8 cellular contexts compared by ENCODE assay signal in the genomic region with DNA sequence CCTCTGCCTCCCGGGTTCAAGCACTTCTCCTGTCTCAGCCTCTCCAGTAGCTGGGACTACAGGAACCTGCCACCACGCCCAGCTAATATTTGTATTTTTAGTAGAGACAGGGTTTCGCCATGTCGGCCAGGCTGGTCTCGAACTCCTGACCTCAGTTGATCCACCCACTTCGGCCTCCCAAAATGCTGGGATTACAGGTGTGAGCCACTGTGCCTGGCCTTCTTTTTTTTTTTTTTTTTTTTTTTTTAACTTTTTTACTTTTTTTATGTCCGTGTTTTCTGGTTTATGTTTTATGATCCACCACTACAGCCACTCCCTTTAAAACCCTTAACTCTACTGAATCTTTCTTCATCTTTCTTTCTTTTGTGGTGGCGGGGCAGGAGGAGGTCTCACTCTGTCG. TPM values are rescaled to one million over a fixed set of nuclear protein-coding genes. Genes with fewer than 3 reads are reported as not detected.
DNase-seq lines count a peak whose midpoint lies in the region; ATAC-seq and TF ChIP-seq lines count a peak whose summit lies in the region.
"Not testable (repeated sequence)": the region's sequence is repeated elsewhere in the genome, so short reads cannot be mapped to it uniquely, and the experiment has no call there.

No MANE protein-coding gene starts in this region.

- not testable (repeated sequence) for BruUV-seq in HCT116 (replicated peaks; lab: Mats Ljungman, UMichigan)

- H3K9me3 Mint-ChIP-seq in activated T-cell treated with anti-CD3 and anti-CD28 coated beads, Interleukin-2, amount 50 U/mL, for 72 hours; brain; immature natural killer cell; stimulated activated naive CD8-positive, alpha-beta T cell treated with anti-CD3 and anti-CD28 coated beads, Interleukin-15, amount 100 ng/mL, for 72 hours: not testable (repeated sequence)

- RAD21 ChIA-PET in HCT116 (lab: Charles Lee; ENCODE audit: low non-redundant PET in 1 of 2, low total read pairs in 2 of 2, uncharacterized antibody in 2 of 2, unreplicated experiment in 2 of 2) = not testable (repeated sequence)

- H3K27me3 ChIP-seq in BLaER1; HCT116 (ENCODE audit: insufficient read depth, low read length); neural cell (ENCODE audit: insufficient read depth, low read depth, low read length): not testable (repeated sequence)

- H3K79me2 ChIP-seq in HCT116 (ENCODE audit: insufficient read depth, low read length) (peaks cover 67% of the 10 kb centered on the region), neural cell (replicated peaks; ENCODE audit: insufficient read depth, low read length) (peaks cover 35% of the 10 kb centered on the region)

- H3K4me1 Mint-ChIP-seq in T-helper 17 cell (peaks cover 33% of the 10 kb centered on the region), brain (peaks cover 54% of the 10 kb centered on the region), immature natural killer cell (peaks cover 52 to 72% of the 10 kb centered on the region in 2 donors)
- peaks cover 62% of the 10 kb centered on the region for H3K4me1 Mint-ChIP-seq in activated T-cell treated with anti-CD3 and anti-CD28 coated beads, Interleukin-2, amount 50 U/mL, for 72 hours (ENCODE audit: low read depth)
- H3K4me1 Mint-ChIP-seq in stimulated activated naive CD8-positive, alpha-beta T cell treated with anti-CD3 and anti-CD28 coated beads, Interleukin-15, amount 100 ng/mL, for 72 hours = peaks cover 53% of the 10 kb centered on the region

- not testable (repeated sequence) for TF ChIP-seq EP300 in neural cell (conservative IDR thresholded peaks at IDR 0.05; ENCODE audit: poor library complexity, severe bottlenecking)

- H3K27ac Mint-ChIP-seq in T-helper 17 cell; stimulated activated naive CD8-positive, alpha-beta T cell treated with anti-CD3 and anti-CD28 coated beads, Interleukin-15, amount 100 ng/mL, for 72 hours: not testable (repeated sequence)
- H3K27ac Mint-ChIP-seq in activated T-cell treated with anti-CD3 and anti-CD28 coated beads, Interleukin-2, amount 50 U/mL, for 72 hours = peak overlapping the region; percentile 1
- peak overlapping the region in 4 of 5 experiments; percentile 12 to 73 (median 70) for H3K27ac Mint-ChIP-seq in brain
- peak overlapping the region in 4 of 6 donors; percentile 5 to 53 (median 26) for H3K27ac Mint-ChIP-seq in immature natural killer cell

- CTCF ChIA-PET in HCT116 (lab: Charles Lee) = not testable (repeated sequence)

- not testable (repeated sequence) for H3K9ac ChIP-seq in BLaER1; neural cell (ENCODE audit: low read length)
- peak overlapping the region; percentile 30; the same call in 1 of the 2 replicates for H3K9ac ChIP-seq in HCT116 (ENCODE audit: low read length)

- H3K36me3 ChIP-seq in BLaER1 = peaks cover 47% of the 10 kb centered on the region
- H3K36me3 ChIP-seq in HCT116 (ENCODE audit: control insufficient read depth in 1 of 2, insufficient read depth in 2 of 2, low read length in 2 of 2); neural cell (ENCODE audit: insufficient read depth, low read length): not testable (repeated sequence)

- not testable (repeated sequence) for H3F3A ChIP-seq in neural cell (ENCODE audit: insufficient read depth, low read length, poor library complexity, severe bottlenecking)

- H3K4me3 ChIP-seq in BLaER1; HCT116 (replicated peaks in 1 of 2; ENCODE audit: low read depth in 1 of 2, low read length in 2 of 2): not testable (repeated sequence)
- peak overlapping the region; percentile 14 for H3K4me3 ChIP-seq in neural cell (ENCODE audit: low read length)

- TF ChIP-seq CTCF in HCT116 (IDR thresholded peaks at IDR 0.05 in 2 of 3, conservative IDR thresholded peaks at IDR 0.05 in 1 of 3; ENCODE audit: borderline replicate concordance in 1 of 3, insufficient read depth in 1 of 3, low read depth in 2 of 3, low read length in 2 of 3); brain (conservative IDR thresholded peaks at IDR 0.05); neural cell (IDR thresholded peaks at IDR 0.05; ENCODE audit: poor library complexity, severe bottlenecking): not testable (repeated sequence)

- not testable (repeated sequence) for ATAC-seq in HCT116; T-helper 17 cell; activated T-cell treated with anti-CD3 and anti-CD28 coated beads, Interleukin-2, amount 50 U/mL, for 72 hours (replicated peaks in 1 of 2); stimulated activated naive CD8-positive, alpha-beta T cell treated with anti-CD3 and anti-CD28 coated beads, Interleukin-15, amount 100 ng/mL, for 72 hours

- not testable (repeated sequence) for H4K20me1 ChIP-seq in BLaER1; HCT116 (ENCODE audit: insufficient read depth); neural cell (ENCODE audit: insufficient read depth)

- H3K9me3 ChIP-seq in BLaER1; HCT116 (ENCODE audit: control insufficient read depth in 1 of 2, insufficient read depth in 1 of 2, low read depth in 1 of 2, low read length in 2 of 2); T-helper 17 cell (ENCODE audit: control insufficient read depth, low read length, poor library complexity, severe bottlenecking); neural cell (ENCODE audit: low read length): not testable (repeated sequence)

- not testable (repeated sequence) for H3K27me3 Mint-ChIP-seq in T-helper 17 cell; activated T-cell treated with anti-CD3 and anti-CD28 coated beads, Interleukin-2, amount 50 U/mL, for 72 hours (ENCODE audit: low read depth); brain; immature natural killer cell (ENCODE audit: low read depth in 3 of 3); stimulated activated naive CD8-positive, alpha-beta T cell treated with anti-CD3 and anti-CD28 coated beads, Interleukin-15, amount 100 ng/mL, for 72 hours

- H3K4me3 Mint-ChIP-seq in T-helper 17 cell (peak overlapping the region; percentile 93), brain (peak overlapping the region; percentile 75 to 82 (median 80)), immature natural killer cell (peak overlapping the region; percentile 50 to 65 (median 62))
- H3K4me3 Mint-ChIP-seq in activated T-cell treated with anti-CD3 and anti-CD28 coated beads, Interleukin-2, amount 50 U/mL, for 72 hours = peak overlapping the region; percentile 43 to 71
- peak overlapping the region; percentile 75 to 77 for H3K4me3 Mint-ChIP-seq in stimulated activated naive CD8-positive, alpha-beta T cell treated with anti-CD3 and anti-CD28 coated beads, Interleukin-15, amount 100 ng/mL, for 72 hours

- H3K4me2 ChIP-seq in BLaER1 (peak overlapping the region; percentile 88; the same call in 1 of the 2 replicates), HCT116 (ENCODE audit: low read length) (peak overlapping the region; percentile 78)
- H3K4me2 ChIP-seq in neural cell (ENCODE audit: low read length) = not testable (repeated sequence)

- POLR2A ChIA-PET in HCT116 (lab: Charles Lee) = interaction anchor here (0.7 kb wide), 1 partner anchor 241 kb away, joined by 5 read pairs; no protein-coding TSS in a partner anchor

- not testable (repeated sequence) for TF ChIP-seq RAD21 in HCT116 (IDR thresholded peaks at IDR 0.05; ENCODE audit: low read depth); neural cell (conservative IDR thresholded peaks at IDR 0.05)

- not testable (repeated sequence) for H3K36me3 Mint-ChIP-seq in T-helper 17 cell (ENCODE audit: low read depth)
- H3K36me3 Mint-ChIP-seq in activated T-cell treated with anti-CD3 and anti-CD28 coated beads, Interleukin-2, amount 50 U/mL, for 72 hours (ENCODE audit: insufficient read depth in 2 of 2) = peaks cover 8 to 28% of the 10 kb centered on the region in 2 donors
- H3K36me3 Mint-ChIP-seq in brain (peaks cover 44% of the 10 kb centered on the region), immature natural killer cell (peaks cover 10 to 14% (median 11%) of the 10 kb centered on the region in 3 donors)

- H3K9me2 ChIP-seq in HCT116 (ENCODE audit: insufficient read depth); neural cell (ENCODE audit: insufficient read depth, low read length): not testable (repeated sequence)

- H2AFZ ChIP-seq in HCT116 (ENCODE audit: low read depth, low read length, poor library complexity, severe bottlenecking); neural cell (ENCODE audit: low read depth, low read length): not testable (repeated sequence)

- not testable (repeated sequence) for DNase-seq in HCT116 (ENCODE audit: low read depth, low spot score); T-helper 17 cell; activated T-cell treated with anti-CD3 and anti-CD28 coated beads, Interleukin-2, amount 50 U/mL, for 72 hours; immature natural killer cell; stimulated activated naive CD8-positive, alpha-beta T cell treated with anti-CD3 and anti-CD28 coated beads, Interleukin-15, amount 100 ng/mL, for 72 hours

- H3K4me1 ChIP-seq in BLaER1 (peaks cover 35% of the 10 kb centered on the region), HCT116 (ENCODE audit: control insufficient read depth in 1 of 2, insufficient read depth in 2 of 2, low read length in 2 of 2) (peaks cover 30 to 55% of the 10 kb centered on the region in 2 experiments)

- intact Hi-C loops in HCT116 (cut with micrococcal nuclease) = not testable (repeated sequence)

- not testable (repeated sequence) for TF ChIP-seq POLR2A in HCT116 (IDR thresholded peaks at IDR 0.05; ENCODE audit: borderline replicate concordance, extremely low read depth, insufficient read depth, insufficient read length)

- not testable (repeated sequence) for H3K27ac ChIP-seq in BLaER1; neural cell (ENCODE audit: low read length)
- H3K27ac ChIP-seq in HCT116 (ENCODE audit: low read depth, low read length) = peak overlapping the region; percentile 90

RNA-seq across cellular contexts. Expression of gene CDK7, which starts 2.0 kb away (rescaled TPM):
- total RNA-seq in HCT116 (2021; ENCODE audit: unreplicated experiment) (67.0 TPM), T-helper 17 cell (10 to 100 TPM; 28.3 to 35.4 TPM)
- 59.9 and 63.8 TPM in 2 replicates for polyA plus RNA-seq in HCT116 (2012)
- 10 to 100 TPM; 52.2 to 67.3 TPM for total RNA-seq in activated T-cell treated with anti-CD3 and anti-CD28 coated beads, Interleukin-2, amount 50 U/mL, for 72 hours
- polyA plus RNA-seq in brain (ENCODE audit: insufficient read depth, low read depth, low replicate concordance) (11.5 TPM), immature natural killer cell (10 to 100 TPM; 22.4 to 28.2 (median 24.3) TPM), neural cell (44.2 and 101 TPM in 2 replicates)
- 55.3 and 90.5 TPM in 2 replicates for polyA minus RNA-seq in neural cell

RNA-seq across cellular contexts. Expression of gene CENPH, which starts 47.4 kb away (rescaled TPM):
- total RNA-seq in HCT116 (2021; ENCODE audit: unreplicated experiment) = 23.4 TPM
- 12.8 and 16.1 TPM in 2 replicates for polyA plus RNA-seq in HCT116 (2012)
- 1 to 10 TPM; 3.9 to 5.9 TPM for total RNA-seq in T-helper 17 cell
- 10 to 100 TPM; 47.3 to 49.6 TPM for total RNA-seq in activated T-cell treated with anti-CD3 and anti-CD28 coated beads, Interleukin-2, amount 50 U/mL, for 72 hours
- 38.0 TPM for polyA plus RNA-seq in brain (ENCODE audit: insufficient read depth, low read depth, low replicate concordance)
- polyA plus RNA-seq in immature natural killer cell = 1 to 10 TPM; 5.7 to 7.2 (median 6.4) TPM
- polyA plus RNA-seq in neural cell = 9.7 and 14.6 TPM in 2 replicates
- polyA minus RNA-seq in neural cell = 6.8 and 7.1 TPM in 2 replicates
